In the genomic region with DNA sequence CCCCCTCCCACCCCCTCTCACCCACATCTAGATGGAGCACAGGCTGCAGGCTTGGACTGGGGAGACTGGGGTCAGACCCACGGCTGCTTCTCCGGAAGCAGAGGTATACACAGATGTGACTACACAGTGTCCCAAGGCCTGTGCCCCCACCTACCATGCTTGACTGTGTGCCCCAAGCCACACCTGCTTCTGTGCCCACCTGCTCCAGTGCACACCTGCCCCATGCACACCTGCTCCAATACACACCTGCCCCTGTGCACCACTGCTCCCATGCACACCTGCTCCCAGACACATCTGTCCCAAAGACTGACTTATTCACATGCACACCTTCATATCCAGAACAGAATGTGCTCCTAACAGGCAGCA, we compare ENCODE assay signal across 18 cellular contexts. TPM values are rescaled to one million over a fixed set of nuclear protein-coding genes. Genes with fewer than 3 reads are reported as not detected.
DNase-seq lines count a peak whose midpoint lies in the region; ATAC-seq and TF ChIP-seq lines count a peak whose summit lies in the region.
"Had no signal": no experiment of that assay in that cellular context is flagged by ENCODE, and none has a peak within 500 bp of the region (broad histone marks: within the 10 kb centered on the region; RNA-seq: fewer than 3 reads in every experiment).

No MANE protein-coding gene starts in this region.

- peak overlapping the region; percentile 47 for H3K27ac Mint-ChIP-seq in activated naive CD4-positive, alpha-beta T cell treated with anti-CD3 and anti-CD28 coated beads, Interleukin-2, amount 50 U/mL, for 24 hours
- H3K27ac Mint-ChIP-seq in activated naive CD4-positive, alpha-beta T cell treated with anti-CD3 and anti-CD28 coated beads, Interleukin-2, amount 10 ng/mL, durations not matched to agents 7 days and 5 days: no peak overlapping the region

- H3K27me3 Mint-ChIP-seq in activated naive CD4-positive, alpha-beta T cell treated with anti-CD3 and anti-CD28 coated beads, Interleukin-2, amount 50 U/mL, for 24 hours: peaks cover 4% of the 10 kb centered on the region
- H3K27me3 Mint-ChIP-seq in activated naive CD4-positive, alpha-beta T cell treated with anti-CD3 and anti-CD28 coated beads, Interleukin-2, amount 10 ng/mL, durations not matched to agents 7 days and 5 days: peaks cover 29% of the 10 kb centered on the region

- H3K4me1 Mint-ChIP-seq in activated naive CD4-positive, alpha-beta T cell treated with anti-CD3 and anti-CD28 coated beads, Interleukin-2, amount 50 U/mL, for 24 hours: no peaks in the 10 kb centered on the region
- peaks cover 2% of the 10 kb centered on the region for H3K4me1 Mint-ChIP-seq in activated naive CD4-positive, alpha-beta T cell treated with anti-CD3 and anti-CD28 coated beads, Interleukin-2, amount 10 ng/mL, durations not matched to agents 7 days and 5 days

- TF ChIP-seq EP300 in suprapubic skin (IDR thresholded peaks at IDR 0.05): no peak

- no peaks in the 10 kb centered on the region for H3K4me1 ChIP-seq in mucosa of descending colon (ENCODE audit: low read depth)
- peaks cover 5% of the 10 kb centered on the region for H3K4me1 ChIP-seq in suprapubic skin

- H3K4me3 Mint-ChIP-seq in activated naive CD4-positive, alpha-beta T cell treated with anti-CD3 and anti-CD28 coated beads, Interleukin-2, amount 50 U/mL, for 24 hours: no peak overlapping the region
- H3K4me3 Mint-ChIP-seq in activated naive CD4-positive, alpha-beta T cell treated with anti-CD3 and anti-CD28 coated beads, Interleukin-2, amount 10 ng/mL, durations not matched to agents 7 days and 5 days: no peak overlapping the region

- no peak for TF ChIP-seq CTCF in mucosa of descending colon (IDR thresholded peaks at IDR 0.05)
- TF ChIP-seq CTCF in suprapubic skin (IDR thresholded peaks at IDR 0.05): no peak

- DNase-seq in activated naive CD4-positive, alpha-beta T cell treated with anti-CD3 and anti-CD28 coated beads, Interleukin-2, amount 10 ng/mL, durations not matched to agents 7 days and 5 days: no peak
- DNase-seq in RPMI8226 (peak; percentile 49), mucosa of descending colon (peak in 2 of 3 donors; percentile 2 to 17), suprapubic skin (ENCODE audit: low spot score in 2 of 2) (peak; percentile 28 to 74), AML-193 (lab: John Stamatoyannopoulos, UW) (no peak), RKO (ENCODE audit: low spot score) (no peak)
- DNase-seq: 8988T, DMS 273 treated with DMSO at 0.1 percent for 48 hours, GF-D8, NCI-H1436, NCI-H2081, NCI-H510A treated with DMSO at 0.1 percent for 48 hours, NCI-H82, PC-3 had no signal

- no peaks in the 10 kb centered on the region for H3K36me3 ChIP-seq in mucosa of descending colon (ENCODE audit: low read depth)
- H3K36me3 ChIP-seq in suprapubic skin: no peaks in the 10 kb centered on the region

- no peak overlapping the region for H3K27ac ChIP-seq in suprapubic skin
- H3K27ac ChIP-seq: C4-2B, KMS-11 had no signal

- H3K36me3 Mint-ChIP-seq in activated naive CD4-positive, alpha-beta T cell treated with anti-CD3 and anti-CD28 coated beads, Interleukin-2, amount 50 U/mL, for 24 hours: no peaks in the 10 kb centered on the region
- H3K36me3 Mint-ChIP-seq in activated naive CD4-positive, alpha-beta T cell treated with anti-CD3 and anti-CD28 coated beads, Interleukin-2, amount 10 ng/mL, durations not matched to agents 7 days and 5 days: no peaks in the 10 kb centered on the region

- intact Hi-C loops in mucosa of descending colon (cut with DNase I, micrococcal nuclease): no loop called here

- no peaks in the 10 kb centered on the region for H3K9me3 ChIP-seq in mucosa of descending colon
- no peaks in the 10 kb centered on the region for H3K9me3 ChIP-seq in suprapubic skin

- peaks cover 2% of the 10 kb centered on the region for H3K27me3 ChIP-seq in suprapubic skin

- no peak for TF ChIP-seq POLR2A in suprapubic skin (IDR thresholded peaks at IDR 0.05)

- WGBS in suprapubic skin: 100% methylated on average over 2 of the region's 2 CpGs

- no peak overlapping the region for H3K4me3 ChIP-seq in mucosa of descending colon
- H3K4me3 ChIP-seq in suprapubic skin: no peak overlapping the region

- H3K9me3 Mint-ChIP-seq in activated naive CD4-positive, alpha-beta T cell treated with anti-CD3 and anti-CD28 coated beads, Interleukin-2, amount 50 U/mL, for 24 hours: no peaks in the 10 kb centered on the region
- no peaks in the 10 kb centered on the region for H3K9me3 Mint-ChIP-seq in activated naive CD4-positive, alpha-beta T cell treated with anti-CD3 and anti-CD28 coated beads, Interleukin-2, amount 10 ng/mL, durations not matched to agents 7 days and 5 days

- ATAC-seq in mucosa of descending colon (no peak), GM18868 (IDR thresholded peaks at IDR 0.05; ENCODE audit: unreplicated experiment) (no peak)
- ATAC-seq: PC-3 had no signal

- CTCF ChIA-PET in activated naive CD4-positive, alpha-beta T cell treated with anti-CD3 and anti-CD28 coated beads, Interleukin-2, amount 10 ng/mL, durations not matched to agents 7 days and 5 days (lab: Charles Lee): no interaction called here

RNA-seq across cellular contexts. Expression of gene COL5A1, which starts 5.5 kb away (rescaled TPM):
- 10 to 100 TPM in 2 of 3 donors, 1 to 10 TPM in 1; 8.6 to 62.3 (median 22.2) TPM for total RNA-seq in mucosa of descending colon
- 10 to 100 TPM in 3 of 4 donors, 1 to 10 TPM in 1; 8.6 to 16.5 (median 15.4) TPM for total RNA-seq in suprapubic skin

Comparison
In these comparisons a context has a peak if more than half of its experiments do, and no peak if none do; other contexts are left out.
1. DNase-seq: peak in RPMI8226 (single experiment), mucosa of descending colon (2 of 3) and suprapubic skin (2 of 2); none in activated naive CD4-positive, alpha-beta T cell treated with anti-CD3 and anti-CD28 coated beads, Interleukin-2, amount 10 ng/mL, durations not matched to agents 7 days and 5 days (single experiment), AML-193 (0 of 2) and RKO (single experiment).